1 cellular context compared by ENCODE assay signal in genomic region chr11:80846979-80847378, GRCh38.
TF ChIP-seq lines count a peak whose summit lies in the region.

No MANE protein-coding gene starts in this region.

TF ChIP-seq in GM12878, 131 proteins besides CTCF, POLR2A, EP300 and RAD21 (continued from another document and continues in another):
- no peak for TF ChIP-seq E2F8 (IDR thresholded peaks at IDR 0.05; ENCODE audit: low read depth, partially characterized antibody)
- TF ChIP-seq ATF7 (IDR thresholded peaks at IDR 0.05; ENCODE audit: low read depth): peak; percentile 98
- TF ChIP-seq CHD2 (IDR thresholded peaks at IDR 0.05; ENCODE audit: borderline replicate concordance, low read depth, low read length): no peak
- TF ChIP-seq ZNF384 (IDR thresholded peaks at IDR 0.05; ENCODE audit: borderline replicate concordance, low read depth, low read length): no peak
- TF ChIP-seq YBX1 (IDR thresholded peaks at IDR 0.05): no peak
- peak; percentile 74; the same call in 1 of the 2 replicates for TF ChIP-seq NBN (IDR thresholded peaks at IDR 0.05)
- TF ChIP-seq SREBF2 (IDR thresholded peaks at IDR 0.05; ENCODE audit: low read length): no peak
- no peak for TF ChIP-seq SUZ12 (IDR thresholded peaks at IDR 0.05; ENCODE audit: unreplicated experiment)
- no peak for TF ChIP-seq ZBTB40 (IDR thresholded peaks at IDR 0.05; ENCODE audit: borderline replicate concordance)
- TF ChIP-seq, protein P1, sequence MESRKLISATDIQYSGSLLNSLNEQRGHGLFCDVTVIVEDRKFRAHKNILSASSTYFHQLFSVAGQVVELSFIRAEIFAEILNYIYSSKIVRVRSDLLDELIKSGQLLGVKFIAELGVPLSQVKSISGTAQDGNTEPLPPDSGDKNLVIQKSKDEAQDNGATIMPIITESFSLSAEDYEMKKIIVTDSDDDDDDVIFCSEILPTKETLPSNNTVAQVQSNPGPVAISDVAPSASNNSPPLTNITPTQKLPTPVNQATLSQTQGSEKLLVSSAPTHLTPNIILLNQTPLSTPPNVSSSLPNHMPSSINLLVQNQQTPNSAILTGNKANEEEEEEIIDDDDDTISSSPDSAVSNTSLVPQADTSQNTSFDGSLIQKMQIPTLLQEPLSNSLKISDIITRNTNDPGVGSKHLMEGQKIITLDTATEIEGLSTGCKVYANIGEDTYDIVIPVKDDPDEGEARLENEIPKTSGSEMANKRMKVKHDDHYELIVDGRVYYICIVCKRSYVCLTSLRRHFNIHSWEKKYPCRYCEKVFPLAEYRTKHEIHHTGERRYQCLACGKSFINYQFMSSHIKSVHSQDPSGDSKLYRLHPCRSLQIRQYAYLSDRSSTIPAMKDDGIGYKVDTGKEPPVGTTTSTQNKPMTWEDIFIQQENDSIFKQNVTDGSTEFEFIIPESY (IDR thresholded peaks at IDR 0.05): no peak
- TF ChIP-seq RELB (IDR thresholded peaks at IDR 0.05; ENCODE audit: low read depth): peak; percentile 65
- TF ChIP-seq NRF1 (conservative IDR thresholded peaks at IDR 0.05; ENCODE audit: low read depth, low read length): no peak
- TF ChIP-seq IKZF1 (conservative IDR thresholded peaks at IDR 0.05): peak; percentile 76
- TF ChIP-seq MEF2B (IDR thresholded peaks at IDR 0.05; ENCODE audit: partially characterized antibody, poor library complexity, severe bottlenecking): peak; percentile 66
- no peak for TF ChIP-seq CBFB (IDR thresholded peaks at IDR 0.05; ENCODE audit: low read depth)
- no peak for TF ChIP-seq RELA (IDR thresholded peaks at IDR 0.05; ENCODE audit: borderline replicate concordance, partially characterized antibody)
- TF ChIP-seq USF1 (IDR thresholded peaks at IDR 0.05; ENCODE audit: borderline replicate concordance, extremely low read length, insufficient read depth, low read depth, low read length): no peak
- TF ChIP-seq ZNF622 (IDR thresholded peaks at IDR 0.05): no peak
- no peak for TF ChIP-seq CBX3 (IDR thresholded peaks at IDR 0.05; ENCODE audit: borderline replicate concordance, low read depth)
- TF ChIP-seq SUPT20H (IDR thresholded peaks at IDR 0.05; ENCODE audit: borderline replicate concordance, control insufficient read depth, low read depth, low read length): no peak
- TF ChIP-seq RB1 (IDR thresholded peaks at IDR 0.05; ENCODE audit: borderline replicate concordance): no peak
- TF ChIP-seq SKIL (IDR thresholded peaks at IDR 0.05; ENCODE audit: low read depth, poor library complexity, severe bottlenecking): peak; percentile 47
- peak; percentile 79 for TF ChIP-seq DPF2 (IDR thresholded peaks at IDR 0.05)
- TF ChIP-seq RAD51 (IDR thresholded peaks at IDR 0.05): no peak
- no peak for TF ChIP-seq E4F1 (IDR thresholded peaks at IDR 0.05; ENCODE audit: borderline replicate concordance, partially characterized antibody)
- no peak for TF ChIP-seq SIX5 (IDR thresholded peaks at IDR 0.05; ENCODE audit: low read depth, low read length, severe bottlenecking)
- TF ChIP-seq JUNB (IDR thresholded peaks at IDR 0.05): peak; percentile 94
- TF ChIP-seq, protein P2, sequence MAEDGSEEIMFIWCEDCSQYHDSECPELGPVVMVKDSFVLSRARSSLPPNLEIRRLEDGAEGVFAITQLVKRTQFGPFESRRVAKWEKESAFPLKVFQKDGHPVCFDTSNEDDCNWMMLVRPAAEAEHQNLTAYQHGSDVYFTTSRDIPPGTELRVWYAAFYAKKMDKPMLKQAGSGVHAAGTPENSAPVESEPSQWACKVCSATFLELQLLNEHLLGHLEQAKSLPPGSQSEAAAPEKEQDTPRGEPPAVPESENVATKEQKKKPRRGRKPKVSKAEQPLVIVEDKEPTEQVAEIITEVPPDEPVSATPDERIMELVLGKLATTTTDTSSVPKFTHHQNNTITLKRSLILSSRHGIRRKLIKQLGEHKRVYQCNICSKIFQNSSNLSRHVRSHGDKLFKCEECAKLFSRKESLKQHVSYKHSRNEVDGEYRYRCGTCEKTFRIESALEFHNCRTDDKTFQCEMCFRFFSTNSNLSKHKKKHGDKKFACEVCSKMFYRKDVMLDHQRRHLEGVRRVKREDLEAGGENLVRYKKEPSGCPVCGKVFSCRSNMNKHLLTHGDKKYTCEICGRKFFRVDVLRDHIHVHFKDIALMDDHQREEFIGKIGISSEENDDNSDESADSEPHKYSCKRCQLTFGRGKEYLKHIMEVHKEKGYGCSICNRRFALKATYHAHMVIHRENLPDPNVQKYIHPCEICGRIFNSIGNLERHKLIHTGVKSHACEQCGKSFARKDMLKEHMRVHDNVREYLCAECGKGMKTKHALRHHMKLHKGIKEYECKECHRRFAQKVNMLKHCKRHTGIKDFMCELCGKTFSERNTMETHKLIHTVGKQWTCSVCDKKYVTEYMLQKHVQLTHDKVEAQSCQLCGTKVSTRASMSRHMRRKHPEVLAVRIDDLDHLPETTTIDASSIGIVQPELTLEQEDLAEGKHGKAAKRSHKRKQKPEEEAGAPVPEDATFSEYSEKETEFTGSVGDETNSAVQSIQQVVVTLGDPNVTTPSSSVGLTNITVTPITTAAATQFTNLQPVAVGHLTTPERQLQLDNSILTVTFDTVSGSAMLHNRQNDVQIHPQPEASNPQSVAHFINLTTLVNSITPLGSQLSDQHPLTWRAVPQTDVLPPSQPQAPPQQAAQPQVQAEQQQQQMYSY (CRISPR knock-in tag; IDR thresholded peaks at IDR 0.05): no peak
- TF ChIP-seq BCL11A (IDR thresholded peaks at IDR 0.05; ENCODE audit: low read depth, low read length): peak; percentile 62; the same call in 1 of the 2 replicates
- peak; percentile 80; the same call in 1 of the 2 replicates for TF ChIP-seq FOXM1 (IDR thresholded peaks at IDR 0.05; ENCODE audit: low read depth, low read length)
- TF ChIP-seq SRF (IDR thresholded peaks at IDR 0.05; ENCODE audit: low read depth in 2 of 2, low read length in 2 of 2): no peak
